In the genomic region with DNA sequence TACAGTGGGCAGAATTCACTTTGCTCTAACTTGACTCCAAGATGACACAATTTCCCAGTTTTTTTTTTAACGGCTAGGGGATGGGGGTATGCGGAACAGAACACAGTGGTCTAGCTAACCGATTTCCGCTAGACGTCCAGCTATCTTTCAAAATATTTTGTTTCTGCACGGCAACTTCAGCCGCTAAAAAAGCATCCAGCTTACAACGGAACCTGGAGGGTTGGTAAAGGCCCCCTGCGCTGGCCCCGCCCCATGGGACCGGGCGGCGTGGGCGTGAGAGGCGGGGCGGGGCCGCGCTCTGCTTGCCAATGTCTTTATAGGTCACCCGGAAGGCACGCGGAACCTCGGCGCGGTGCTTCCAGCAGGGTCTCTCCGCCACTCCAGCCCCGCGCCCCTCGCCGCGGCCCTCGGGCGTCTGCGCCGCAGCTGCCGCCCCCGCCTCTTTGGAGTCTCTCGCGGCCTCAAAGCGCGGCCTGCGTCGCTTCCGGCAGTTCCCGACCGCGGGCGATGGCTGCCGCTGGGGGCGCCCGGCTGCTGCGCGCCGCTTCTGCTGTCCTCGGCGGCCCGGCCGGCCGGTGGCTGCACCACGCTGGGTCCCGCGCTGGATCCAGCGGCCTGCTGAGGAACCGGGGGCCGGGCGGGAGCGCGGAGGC, we compare ENCODE assay signal across 8 cellular contexts. TPM values are rescaled to one million over a fixed set of nuclear protein-coding genes. Genes with fewer than 3 reads are reported as not detected.
DNase-seq lines count a peak whose midpoint lies in the region; ATAC-seq and TF ChIP-seq lines count a peak whose summit lies in the region.

A gene with protein sequence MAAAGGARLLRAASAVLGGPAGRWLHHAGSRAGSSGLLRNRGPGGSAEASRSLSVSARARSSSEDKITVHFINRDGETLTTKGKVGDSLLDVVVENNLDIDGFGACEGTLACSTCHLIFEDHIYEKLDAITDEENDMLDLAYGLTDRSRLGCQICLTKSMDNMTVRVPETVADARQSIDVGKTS (plus strand): TSS at position 335 of the 653 bp plus-strand sequence. CDS start 173 bp downstream, at position 508.

- peak within 1 kb of the TSS; percentile 93 for H3K23ac ChIP-seq in IMR-90 (ENCODE audit: low read depth, low read length)

- no peaks in the 10 kb centered on the region for H3K27me3 Mint-ChIP-seq in naive thymus-derived CD4-positive, alpha-beta T cell
- no peaks in the 10 kb centered on the region for H3K27me3 Mint-ChIP-seq in stimulated activated naive B cell treated with anti-CD40 and anti-IgM and Interleukin-4, amounts not matched to agents 10 μg/mL and 1 μg/mL and 100 μg/mL, for 72 hours

- H3K4me1 ChIP-seq in IMR-90 (ENCODE audit: control insufficient read depth, insufficient read depth, low read length) (peaks cover 9% of the 10 kb centered on the region), Peyer's patch (peaks cover 0 to 30% (median 5%) of the 10 kb centered on the region in 4 donors)
- peaks cover 17 to 18% of the 10 kb centered on the region in 2 donors for H3K4me1 ChIP-seq in naive thymus-derived CD4-positive, alpha-beta T cell (ENCODE audit: control insufficient read depth in 2 of 2, insufficient read depth in 2 of 2, low read length in 2 of 2)

- no peaks in the 10 kb centered on the region for H3K9me3 Mint-ChIP-seq in naive thymus-derived CD4-positive, alpha-beta T cell
- no peaks in the 10 kb centered on the region for H3K9me3 Mint-ChIP-seq in stimulated activated naive B cell treated with anti-CD40 and anti-IgM and Interleukin-4, amounts not matched to agents 10 μg/mL and 1 μg/mL and 100 μg/mL, for 72 hours

- H4K5ac ChIP-seq in IMR-90 (ENCODE audit: low read depth, low read length), result peak within 1 kb of the TSS; percentile 59

- H3K27ac ChIP-seq in IMR-90 (ENCODE audit: insufficient read depth, low read length), result peak within 1 kb of the TSS; percentile 92
- H3K27ac ChIP-seq in Peyer's patch, result peak within 1 kb of the TSS; percentile 94 to 98 (median 94)
- H3K27ac ChIP-seq in naive thymus-derived CD4-positive, alpha-beta T cell (ENCODE audit: low read depth, low read length), result peak within 1 kb of the TSS; percentile 87

- H2BK120ac ChIP-seq in IMR-90 (ENCODE audit: low read depth, low read length), result peak within 1 kb of the TSS; percentile 45

- CTCF ChIA-PET in IMR-90 (lab: Yijun Ruan, JAX), result interaction anchor here (0.7 to 1.2 kb wide), 4 partner anchors 186 to 584 kb away, joined by 3 to 4 read pairs (median 3); no protein-coding TSS in a partner anchor
- CTCF ChIA-PET in naive thymus-derived CD4-positive, alpha-beta T cell (lab: Charles Lee), result interaction anchor here (0.7 to 7.8 kb wide), 3 partner anchors 18 to 229 kb away, joined by 3 to 72 read pairs (median 5); no protein-coding TSS in a partner anchor

- peak within 1 kb of the TSS; percentile 86 for H3K4me3 ChIP-seq in IMR-90 (ENCODE audit: insufficient read depth, low read depth, low read length)
- H3K4me3 ChIP-seq in Peyer's patch, result peak within 1 kb of the TSS; percentile 87 to 96 (median 90)
- H3K4me3 ChIP-seq in naive thymus-derived CD4-positive, alpha-beta T cell (ENCODE audit: low read length), result peak within 1 kb of the TSS; percentile 91

- peak; percentile 85 for ATAC-seq in GM21526 (IDR thresholded peaks at IDR 0.05; ENCODE audit: low FRiP score, unreplicated experiment)
- ATAC-seq in IMR-90 (ENCODE audit: low read depth), result peak; percentile 86
- peak; percentile 90 for ATAC-seq in naive thymus-derived CD4-positive, alpha-beta T cell
- peak; percentile 90 to 92 for ATAC-seq in stimulated activated naive B cell treated with anti-CD40 and anti-IgM and Interleukin-4, amounts not matched to agents 10 μg/mL and 1 μg/mL and 100 μg/mL, for 72 hours (replicated peaks)

- peak within 1 kb of the TSS; percentile 96 for H3K14ac ChIP-seq in IMR-90 (replicated peaks; ENCODE audit: low read depth, low read length)

- H3K4ac ChIP-seq in IMR-90 (ENCODE audit: low read depth, low read length), result peak within 1 kb of the TSS; percentile 83

- peak within 1 kb of the TSS; percentile 31 for H2BK5ac ChIP-seq in IMR-90 (ENCODE audit: low read depth, low read length, poor library complexity, severe bottlenecking)

- H3K4me2 ChIP-seq in IMR-90 (ENCODE audit: low read depth, low read length), result peak within 1 kb of the TSS; percentile 94

- H3K4me3 Mint-ChIP-seq in naive thymus-derived CD4-positive, alpha-beta T cell, result peak within 1 kb of the TSS; percentile 88 to 98 (median 98)
- peak within 1 kb of the TSS; percentile 96 to 97 for H3K4me3 Mint-ChIP-seq in stimulated activated naive B cell treated with anti-CD40 and anti-IgM and Interleukin-4, amounts not matched to agents 10 μg/mL and 1 μg/mL and 100 μg/mL, for 72 hours

- no peak within 1 kb of the TSS for H2BK20ac ChIP-seq in IMR-90 (ENCODE audit: low read depth, low read length)

- H3K27me3 ChIP-seq in IMR-90 (ENCODE audit: control insufficient read depth, insufficient read depth, low read length) (no peaks in the 10 kb centered on the region), Peyer's patch (no peaks in the 10 kb centered on the region)
- H3K27me3 ChIP-seq in naive thymus-derived CD4-positive, alpha-beta T cell (ENCODE audit: control insufficient read depth in 2 of 2, insufficient read depth in 2 of 2, low read length in 2 of 2), result no peaks in the 10 kb centered on the region

- H3K27ac Mint-ChIP-seq in naive thymus-derived CD4-positive, alpha-beta T cell, result peak within 1 kb of the TSS; percentile 92 to 98 (median 97)
- peak within 1 kb of the TSS; percentile 97 for H3K27ac Mint-ChIP-seq in stimulated activated naive B cell treated with anti-CD40 and anti-IgM and Interleukin-4, amounts not matched to agents 10 μg/mL and 1 μg/mL and 100 μg/mL, for 72 hours

- H3K79me1 ChIP-seq in IMR-90 (ENCODE audit: low read depth in 1 of 2, low read length in 2 of 2), result peaks cover 9 to 35% of the 10 kb centered on the region in 2 experiments; a peak in 3 of 4 replicates

- in situ Hi-C loops in IMR-90 (cut with MboI; ENCODE audit: low sequenced_read_pairs), result loop anchor here (5.0 kb wide), 1 partner anchor 227 kb away; no protein-coding TSS in a partner anchor

- H4K91ac ChIP-seq in IMR-90 (ENCODE audit: insufficient read depth, low read depth, low read length), result peak within 1 kb of the TSS; percentile 58

- H2AFZ ChIP-seq in IMR-90 (replicated peaks; ENCODE audit: low read length, poor library complexity), result peak within 1 kb of the TSS; percentile 95

- H3K4me1 Mint-ChIP-seq in naive thymus-derived CD4-positive, alpha-beta T cell, result peaks cover 19 to 53% (median 43%) of the 10 kb centered on the region in 7 donors
- H3K4me1 Mint-ChIP-seq in stimulated activated naive B cell treated with anti-CD40 and anti-IgM and Interleukin-4, amounts not matched to agents 10 μg/mL and 1 μg/mL and 100 μg/mL, for 72 hours, result peaks cover 18 to 44% of the 10 kb centered on the region in 2 donors

- dilution Hi-C loops in IMR-90 (cut with HindIII; ENCODE audit: low sequenced_read_pairs, unreplicated experiment), result no loop called here

- intact Hi-C loops in IMR-90 (cut with micrococcal nuclease), result loop anchor here (5.0 to 10.0 kb wide), 2 partner anchors 52 to 1015 kb away; no protein-coding TSS in a partner anchor
- intact Hi-C loops in naive thymus-derived CD4-positive, alpha-beta T cell (cut with micrococcal nuclease), result loop anchor here (1.0 to 10.0 kb wide), 11 partner anchors 228 to 1963 kb away; a partner anchor contains a TSS

- peaks cover 6% of the 10 kb centered on the region for H3K9me1 ChIP-seq in IMR-90 (ENCODE audit: insufficient read depth, low read length)

- H2BK15ac ChIP-seq in IMR-90 (ENCODE audit: low read depth, low read length), result peak within 1 kb of the TSS; percentile 17; the same call in 1 of the 3 replicates

- H3K9me3 ChIP-seq in IMR-90 (ENCODE audit: control insufficient read depth, insufficient read depth, low read length) (no peaks in the 10 kb centered on the region), Peyer's patch (no peaks in the 10 kb centered on the region)
- no peaks in the 10 kb centered on the region for H3K9me3 ChIP-seq in naive thymus-derived CD4-positive, alpha-beta T cell (ENCODE audit: control insufficient read depth in 2 of 3, low read length in 3 of 3)

- H2AK5ac ChIP-seq in IMR-90 (ENCODE audit: low read depth, low read length), result peak within 1 kb of the TSS; percentile 84

- peak within 1 kb of the TSS; percentile 75 for H3K18ac ChIP-seq in IMR-90 (ENCODE audit: low read depth, low read length)

- H3K36me3 ChIP-seq in IMR-90 (ENCODE audit: control insufficient read depth, insufficient read depth, low read length) (no peaks in the 10 kb centered on the region), Peyer's patch (no peaks in the 10 kb centered on the region)
- H3K36me3 ChIP-seq in naive thymus-derived CD4-positive, alpha-beta T cell (ENCODE audit: control insufficient read depth in 2 of 3, insufficient read depth in 3 of 3, low read length in 3 of 3), result peaks cover 0 to 4% (median 0%) of the 10 kb centered on the region in 3 experiments

- POLR2A ChIA-PET in IMR-90 (lab: Charles Lee; ENCODE audit: unreplicated experiment), result interaction anchor here (0.6 to 1.0 kb wide), 3 partner anchors 33 to 1561 kb away, joined by 3 to 4 read pairs (median 3); no protein-coding TSS in a partner anchor
- POLR2A ChIA-PET in naive thymus-derived CD4-positive, alpha-beta T cell (lab: Charles Lee), result interaction anchor here (0.5 to 1.5 kb wide), 5 partner anchors 14 to 949 kb away, joined by 3 to 9 read pairs (median 3); a partner anchor contains a TSS

- TF ChIP-seq POLR2A in IMR-90 (IDR thresholded peaks at IDR 0.05; ENCODE audit: low read depth, low read length), result peak; percentile 82
- TF ChIP-seq POLR2A in Peyer's patch (IDR thresholded peaks at IDR 0.05), result peak in 1 of 2 donors; percentile 47

- H3K36me3 Mint-ChIP-seq in naive thymus-derived CD4-positive, alpha-beta T cell, result peaks cover 0 to 4% (median 0%) of the 10 kb centered on the region in 5 donors
- H3K36me3 Mint-ChIP-seq in stimulated activated naive B cell treated with anti-CD40 and anti-IgM and Interleukin-4, amounts not matched to agents 10 μg/mL and 1 μg/mL and 100 μg/mL, for 72 hours, result peaks cover 3 to 4% of the 10 kb centered on the region in 2 donors

- peak; percentile 38 for TF ChIP-seq RAD21 in IMR-90 (IDR thresholded peaks at IDR 0.05; ENCODE audit: low read length)

- WGBS in IMR-90 (ENCODE audit: extremely low coverage in 2 of 2, insufficient read length in 1 of 2), 2 experiments, result 2% methylated on average over 37 of the region's 67 CpGs; no CpG with 5 or more reads in 1 of the 2 experiments

- no TSS peak for BruUV-seq in IMR-90 (replicated peaks; lab: Mats Ljungman, UMichigan)

- TF ChIP-seq CTCF in IMR-90 (conservative IDR thresholded peaks at IDR 0.05; ENCODE audit: low read depth, low read length) (peak; percentile 65), Peyer's patch (IDR thresholded peaks at IDR 0.05) (peak; percentile 37 to 89 (median 76))

- H4K8ac ChIP-seq in IMR-90 (ENCODE audit: low read depth in 2 of 2, low read length in 2 of 2), result peak within 1 kb of the TSS; percentile 35 to 84; a peak in 3 of 4 replicates

- DNase-seq in DMS79 (lab: John Stamatoyannopoulos, UW), result peak; percentile 79
- DNase-seq in IMR-90, result peak; percentile 74
- DNase-seq in Peyer's patch, result peak; percentile 86 to 92 (median 86)
- peak; percentile 66 for DNase-seq in activated T-helper 1 cell treated with Interleukin-2 at 50 U/mL for 16 hours (ENCODE audit: low read depth)
- peak; percentile 71 for DNase-seq in fibroblast of gingiva (ENCODE audit: low read depth)
- peak; percentile 74 to 90 (median 82) for DNase-seq in naive thymus-derived CD4-positive, alpha-beta T cell
- peak; percentile 87 for DNase-seq in stimulated activated naive B cell treated with anti-CD40 and anti-IgM and Interleukin-4, amounts not matched to agents 10 μg/mL and 1 μg/mL and 100 μg/mL, for 72 hours

- H3K9ac ChIP-seq in IMR-90 (ENCODE audit: low read depth, low read length), result peak within 1 kb of the TSS; percentile 98

- peak within 1 kb of the TSS; percentile 90 for H2AK9ac ChIP-seq in IMR-90 (replicated peaks; ENCODE audit: low read depth, low read length, poor library complexity)

- H4K20me1 ChIP-seq in IMR-90 (ENCODE audit: insufficient read depth, low read length), result peaks cover 23% of the 10 kb centered on the region

- H3K56ac ChIP-seq in IMR-90 (ENCODE audit: extremely low read depth, insufficient read depth, low read length), result peak within 1 kb of the TSS; percentile 85

RNA-seq across cellular contexts. Expression of the gene that starts here (rescaled TPM):
- 4.3 and 10.6 TPM in 2 replicates for total RNA-seq in IMR-90 (2012; rRNA removed)
- polyA plus RNA-seq in IMR-90 (2012; rRNA removed), result 4.8 and 5.1 TPM in 2 replicates
- polyA plus RNA-seq in IMR-90 (2012; cell fraction: cytosol; rRNA removed), result 2.9 and 5.3 TPM in 2 replicates
- polyA plus RNA-seq in IMR-90 (2012; cell fraction: nucleus; rRNA removed; ENCODE audit: low replicate concordance), result 2.0 and 2.1 TPM in 2 replicates
- total RNA-seq in Peyer's patch, result 10 to 100 TPM; 14.0 to 25.0 (median 15.5) TPM
- total RNA-seq in naive thymus-derived CD4-positive, alpha-beta T cell, result 10 to 100 TPM in 3 of 5 experiments, 1 to 10 TPM in 2; 7.7 to 11.2 (median 10.8) TPM
- 10 to 100 TPM; 12.3 to 18.5 TPM for polyA plus RNA-seq in naive thymus-derived CD4-positive, alpha-beta T cell

Comparison
In these comparisons a context has a peak if more than half of its experiments do, and no peak if none do; other contexts are left out.
1. Peak in every context shown above with its lines: DNase-seq, ATAC-seq, H3K4me3 ChIP-seq and H3K27ac ChIP-seq.